Comparison of ENCODE assay signal across 8 cellular contexts in genomic region chr10:6382081-6382480, GRCh38.
DNase-seq lines count a peak whose midpoint lies in the region; ATAC-seq and TF ChIP-seq lines count a peak whose summit lies in the region.

No MANE protein-coding gene starts in this region.

- H2AFZ ChIP-seq in GM23248, result no peak overlapping the region

- no peaks in the 10 kb centered on the region for H3K36me3 ChIP-seq in BJ (ENCODE audit: control insufficient read depth, insufficient read depth, low read length)
- no peaks in the 10 kb centered on the region for H3K36me3 ChIP-seq in GM23248 (ENCODE audit: low read depth)

- no peaks in the 10 kb centered on the region for H4K20me1 ChIP-seq in GM23248 (ENCODE audit: insufficient read depth)

- CTCF ChIA-PET in BJ (lab: Yijun Ruan, JAX), result interaction anchor here (0.8 to 2.2 kb wide), 7 partner anchors 9 to 179 kb away, joined by 3 to 6 read pairs (median 3); partner anchors contain the start of gene PFKFB3

- no peak for TF ChIP-seq CTCF in BJ (IDR thresholded peaks at IDR 0.05; ENCODE audit: insufficient read depth, low read depth, low read length)

- no peaks in the 10 kb centered on the region for H3K9me2 ChIP-seq in GM23248 (ENCODE audit: insufficient read depth)

- H3K4me3 ChIP-seq in BJ (ENCODE audit: low read depth, low read length), result no peak overlapping the region
- no peak overlapping the region for H3K4me3 ChIP-seq in GM23248

- H3K9ac ChIP-seq in GM23248, result no peak overlapping the region

- ATAC-seq in SK-N-SH treated with all-trans-retinoic acid at 6 μM for 48 hours (peak; percentile 81), GM19023 (IDR thresholded peaks at IDR 0.05; ENCODE audit: unreplicated experiment) (no peak)

- DNase-seq in BJ (ENCODE audit: low read depth) (peak; percentile 26), GM23248 (peak; percentile 40), dedifferentiated amniotic fluid mesenchymal stem cell (ENCODE audit: extremely low spot score) (peak; percentile 58), D341Med (ENCODE audit: low spot score) (no peak), LoVo (ENCODE audit: low spot score) (no peak)
- DNase-seq in stimulated activated CD4-positive, alpha-beta T cell treated with anti-CD3 and anti-CD28 coated beads, Interleukin-15, amount 100 ng/mL, for 24 hours, result peak; percentile 53

- H3K27me3 ChIP-seq in BJ (ENCODE audit: control insufficient read depth, insufficient read depth, low read length) (no peaks in the 10 kb centered on the region), GM23248 (replicated peaks; ENCODE audit: insufficient read depth) (no peaks in the 10 kb centered on the region)

- H3K27ac ChIP-seq in GM23248, result no peak overlapping the region

- POLR2A ChIA-PET in BJ (lab: Charles Lee), result no interaction called here

- H3K9me3 ChIP-seq in GM23248 (ENCODE audit: low read depth), result no peaks in the 10 kb centered on the region

- H3K4me2 ChIP-seq in GM23248 (ENCODE audit: unreplicated experiment), result no peak overlapping the region

- in situ Hi-C loops in GM23248 (cut with MboI), result no loop called here

- H3K4me1 ChIP-seq in GM23248 (ENCODE audit: insufficient read depth), result peaks cover 5% of the 10 kb centered on the region; the same call in 1 of the 2 replicates

- 16 to 18% methylated on average over 7 of the region's 7 CpGs for WGBS in GM23248 (ENCODE audit: low coverage in 1 of 2, low lambda C conversion rate in 2 of 2, missing lambda C conversion rate in 2 of 2), 2 experiments

- peaks cover 8% of the 10 kb centered on the region; the same call in 1 of the 2 replicates for H3F3A ChIP-seq in GM23248 (ENCODE audit: insufficient read depth)

- no peaks in the 10 kb centered on the region for H3K79me2 ChIP-seq in GM23248 (ENCODE audit: insufficient read depth)

TF ChIP-seq in SK-N-SH treated with all-trans-retinoic acid at 6 μM for 48 hours, 23 proteins besides CTCF, POLR2A, EP300 and RAD21:
- TF ChIP-seq GLIS3 (CRISPR knock-in tag; IDR thresholded peaks at IDR 0.05) (no peak), CSRNP3 (CRISPR knock-in tag; IDR thresholded peaks at IDR 0.05) (no peak), CREB5 (CRISPR knock-in tag; IDR thresholded peaks at IDR 0.05; ENCODE audit: low read depth) (no peak), OSR1 (CRISPR knock-in tag; IDR thresholded peaks at IDR 0.05) (no peak), SNAI2 (CRISPR knock-in tag; IDR thresholded peaks at IDR 0.05) (no peak), ISL1 (CRISPR knock-in tag; IDR thresholded peaks at IDR 0.05) (no peak), ZNF565 (CRISPR knock-in tag; conservative IDR thresholded peaks at IDR 0.05; ENCODE audit: low read depth) (no peak), RARB (CRISPR knock-in tag; IDR thresholded peaks at IDR 0.05) (no peak)
TF ChIP-seq in SK-N-SH treated with all-trans-retinoic acid at 6 μM for 48 hours: peak in this region for 0.

Comparison
In these comparisons a context has a peak if more than half of its experiments do, and no peak if none do; other contexts are left out.
1. DNase-seq: peak in BJ (single experiment), GM23248 (single experiment), dedifferentiated amniotic fluid mesenchymal stem cell (single experiment) and stimulated activated CD4-positive, alpha-beta T cell treated with anti-CD3 and anti-CD28 coated beads, Interleukin-15, amount 100 ng/mL, for 24 hours (single experiment); none in D341Med (single experiment) and LoVo (single experiment).